ENCODE assay signal across 7 cellular contexts in the genomic region with DNA sequence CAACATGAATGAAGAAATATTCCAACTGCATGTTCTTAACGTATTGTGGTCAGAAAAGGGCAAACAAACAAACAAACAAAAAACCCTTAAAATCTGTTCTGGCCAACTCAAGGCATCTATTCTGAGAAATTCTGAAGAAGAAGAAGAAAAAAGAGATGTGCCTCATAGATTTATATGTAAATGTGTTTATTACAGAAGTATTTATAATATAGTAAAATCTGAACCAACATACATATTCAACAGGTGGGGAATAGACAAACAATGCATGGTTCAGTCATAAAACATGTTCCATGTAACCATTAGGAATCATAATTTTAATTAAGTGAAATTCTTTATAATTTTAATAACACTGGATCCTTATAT. TPM values are rescaled to one million over a fixed set of nuclear protein-coding genes. Genes with fewer than 3 reads are reported as not detected.
DNase-seq lines count a peak whose midpoint lies in the region; ATAC-seq and TF ChIP-seq lines count a peak whose summit lies in the region.

No MANE protein-coding gene starts in this region.

- H3K4me3 ChIP-seq in HEK293 (ENCODE audit: low read depth, low read length): peak overlapping the region; percentile 72
- H3K4me3 ChIP-seq in ascending aorta: peak overlapping the region; percentile 72 to 79
- H3K4me3 ChIP-seq in left lung: peak overlapping the region; percentile 40 to 55
- H3K4me3 ChIP-seq in thymus (ENCODE audit: low read length): peak overlapping the region; percentile 78

- H3K36me3 ChIP-seq in HEK293 (ENCODE audit: control insufficient read depth in 2 of 2, insufficient read depth in 1 of 2, low read length in 2 of 2) (peaks cover 0 to 17% of the 10 kb centered on the region in 2 experiments; a peak in 1 of 3 replicates), ascending aorta (no peaks in the 10 kb centered on the region), left lung (peaks cover 0 to 18% of the 10 kb centered on the region in 2 donors), thymus (ENCODE audit: control insufficient read depth, insufficient read depth) (peaks cover 12% of the 10 kb centered on the region)

- POLR2A ChIA-PET in HEK293 (lab: Yijun Ruan, JAX): no interaction called here

- CTCF ChIA-PET in HEK293 (lab: Yijun Ruan, JAX): no interaction called here

- TF ChIP-seq CTCF in HEK293 (tag by site-specific recombination; IDR thresholded peaks at IDR 0.05): no peak
- no peak for TF ChIP-seq CTCF in ascending aorta (IDR thresholded peaks at IDR 0.05)
- TF ChIP-seq CTCF in left lung (IDR thresholded peaks at IDR 0.05): no peak

- DNase-seq in ascending aorta (ENCODE audit: low spot score in 2 of 2) (no peak), left lung (no peak)
- DNase-seq in activated CD4-positive, alpha-beta T cell treated with anti-CD3 and anti-CD28 coated beads, Interleukin-2, amount 50 U/mL, for 4 hours: no peak

- intact Hi-C loops in ascending aorta (cut with DNase I): loop anchor here (1.0 to 5.0 kb wide), 4 partner anchors 18 to 92 kb away; a partner anchor contains a TSS
- intact Hi-C loops in left lung (cut with DNase I): no loop called here

- H3K27ac ChIP-seq in HEK293 (ENCODE audit: extremely low read depth, low read depth, low read length) (no peak overlapping the region; the same call in 1 of the 2 replicates), ascending aorta (peak overlapping the region; percentile 64 to 83), left lung (peak overlapping the region; percentile 87 to 97), thymus (ENCODE audit: low read depth) (peak overlapping the region; percentile 95)

- H3K9me3 ChIP-seq in HEK293 (ENCODE audit: control insufficient read depth, insufficient read depth, low read depth, low read length) (no peaks in the 10 kb centered on the region), ascending aorta (no peaks in the 10 kb centered on the region), left lung (no peaks in the 10 kb centered on the region), thymus (ENCODE audit: control insufficient read depth) (no peaks in the 10 kb centered on the region)

- H3K27me3 ChIP-seq in ascending aorta (no peaks in the 10 kb centered on the region), left lung (no peaks in the 10 kb centered on the region), thymus (ENCODE audit: control insufficient read depth, insufficient read depth) (no peaks in the 10 kb centered on the region)

- ATAC-seq in left lung (no peak), GM21529 (IDR thresholded peaks at IDR 0.05; ENCODE audit: unreplicated experiment) (no peak), GM18505 (IDR thresholded peaks at IDR 0.05; ENCODE audit: unreplicated experiment) (no peak)

- 0% methylated on average over 1 of the region's 1 CpG for WGBS in thymus

- H3K4me1 ChIP-seq in HEK293 (ENCODE audit: control insufficient read depth, insufficient read depth, low read length) (peaks cover 8% of the 10 kb centered on the region), ascending aorta (peaks cover 0 to 8% of the 10 kb centered on the region in 2 donors), left lung (peaks cover 7 to 35% of the 10 kb centered on the region in 2 donors), thymus (ENCODE audit: control insufficient read depth, insufficient read depth, low read length) (peaks cover 17% of the 10 kb centered on the region)

- no peak for TF ChIP-seq POLR2A in GM18505 (IDR thresholded peaks at IDR 0.05; ENCODE audit: borderline replicate concordance, extremely low read depth, insufficient read depth, insufficient read length)

TF ChIP-seq in HEK293, 187 proteins besides CTCF, POLR2A, EP300 and RAD21 (continues in another document):
- no peak for TF ChIP-seq ZNF791 (tag by site-specific recombination; IDR thresholded peaks at IDR 0.05)
- TF ChIP-seq, protein P1, sequence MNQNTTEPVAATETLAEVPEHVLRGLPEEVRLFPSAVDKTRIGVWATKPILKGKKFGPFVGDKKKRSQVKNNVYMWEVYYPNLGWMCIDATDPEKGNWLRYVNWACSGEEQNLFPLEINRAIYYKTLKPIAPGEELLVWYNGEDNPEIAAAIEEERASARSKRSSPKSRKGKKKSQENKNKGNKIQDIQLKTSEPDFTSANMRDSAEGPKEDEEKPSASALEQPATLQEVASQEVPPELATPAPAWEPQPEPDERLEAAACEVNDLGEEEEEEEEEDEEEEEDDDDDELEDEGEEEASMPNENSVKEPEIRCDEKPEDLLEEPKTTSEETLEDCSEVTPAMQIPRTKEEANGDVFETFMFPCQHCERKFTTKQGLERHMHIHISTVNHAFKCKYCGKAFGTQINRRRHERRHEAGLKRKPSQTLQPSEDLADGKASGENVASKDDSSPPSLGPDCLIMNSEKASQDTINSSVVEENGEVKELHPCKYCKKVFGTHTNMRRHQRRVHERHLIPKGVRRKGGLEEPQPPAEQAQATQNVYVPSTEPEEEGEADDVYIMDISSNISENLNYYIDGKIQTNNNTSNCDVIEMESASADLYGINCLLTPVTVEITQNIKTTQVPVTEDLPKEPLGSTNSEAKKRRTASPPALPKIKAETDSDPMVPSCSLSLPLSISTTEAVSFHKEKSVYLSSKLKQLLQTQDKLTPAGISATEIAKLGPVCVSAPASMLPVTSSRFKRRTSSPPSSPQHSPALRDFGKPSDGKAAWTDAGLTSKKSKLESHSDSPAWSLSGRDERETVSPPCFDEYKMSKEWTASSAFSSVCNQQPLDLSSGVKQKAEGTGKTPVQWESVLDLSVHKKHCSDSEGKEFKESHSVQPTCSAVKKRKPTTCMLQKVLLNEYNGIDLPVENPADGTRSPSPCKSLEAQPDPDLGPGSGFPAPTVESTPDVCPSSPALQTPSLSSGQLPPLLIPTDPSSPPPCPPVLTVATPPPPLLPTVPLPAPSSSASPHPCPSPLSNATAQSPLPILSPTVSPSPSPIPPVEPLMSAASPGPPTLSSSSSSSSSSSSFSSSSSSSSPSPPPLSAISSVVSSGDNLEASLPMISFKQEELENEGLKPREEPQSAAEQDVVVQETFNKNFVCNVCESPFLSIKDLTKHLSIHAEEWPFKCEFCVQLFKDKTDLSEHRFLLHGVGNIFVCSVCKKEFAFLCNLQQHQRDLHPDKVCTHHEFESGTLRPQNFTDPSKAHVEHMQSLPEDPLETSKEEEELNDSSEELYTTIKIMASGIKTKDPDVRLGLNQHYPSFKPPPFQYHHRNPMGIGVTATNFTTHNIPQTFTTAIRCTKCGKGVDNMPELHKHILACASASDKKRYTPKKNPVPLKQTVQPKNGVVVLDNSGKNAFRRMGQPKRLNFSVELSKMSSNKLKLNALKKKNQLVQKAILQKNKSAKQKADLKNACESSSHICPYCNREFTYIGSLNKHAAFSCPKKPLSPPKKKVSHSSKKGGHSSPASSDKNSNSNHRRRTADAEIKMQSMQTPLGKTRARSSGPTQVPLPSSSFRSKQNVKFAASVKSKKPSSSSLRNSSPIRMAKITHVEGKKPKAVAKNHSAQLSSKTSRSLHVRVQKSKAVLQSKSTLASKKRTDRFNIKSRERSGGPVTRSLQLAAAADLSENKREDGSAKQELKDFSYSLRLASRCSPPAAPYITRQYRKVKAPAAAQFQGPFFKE (tag by site-specific recombination; IDR thresholded peaks at IDR 0.05; ENCODE audit: borderline replicate concordance): no peak
- TF ChIP-seq KLF8 (tag by site-specific recombination; IDR thresholded peaks at IDR 0.05): no peak
- TF ChIP-seq, protein P2, sequence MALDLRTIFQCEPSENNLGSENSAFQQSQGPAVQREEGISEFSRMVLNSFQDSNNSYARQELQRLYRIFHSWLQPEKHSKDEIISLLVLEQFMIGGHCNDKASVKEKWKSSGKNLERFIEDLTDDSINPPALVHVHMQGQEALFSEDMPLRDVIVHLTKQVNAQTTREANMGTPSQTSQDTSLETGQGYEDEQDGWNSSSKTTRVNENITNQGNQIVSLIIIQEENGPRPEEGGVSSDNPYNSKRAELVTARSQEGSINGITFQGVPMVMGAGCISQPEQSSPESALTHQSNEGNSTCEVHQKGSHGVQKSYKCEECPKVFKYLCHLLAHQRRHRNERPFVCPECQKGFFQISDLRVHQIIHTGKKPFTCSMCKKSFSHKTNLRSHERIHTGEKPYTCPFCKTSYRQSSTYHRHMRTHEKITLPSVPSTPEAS (tag by site-specific recombination; IDR thresholded peaks at IDR 0.05): no peak
- no peak for TF ChIP-seq ZNF146 (tag by site-specific recombination; IDR thresholded peaks at IDR 0.05)
- no peak for TF ChIP-seq ZNF521 (tag by site-specific recombination; IDR thresholded peaks at IDR 0.05)
- peak; percentile 96 for TF ChIP-seq SCRT2 (tag by site-specific recombination; IDR thresholded peaks at IDR 0.05)
- no peak for TF ChIP-seq ZNF37A (tag by site-specific recombination; IDR thresholded peaks at IDR 0.05)
- no peak for TF ChIP-seq ZNF426 (tag by site-specific recombination; IDR thresholded peaks at IDR 0.05)
- TF ChIP-seq SP3 (tag by site-specific recombination; IDR thresholded peaks at IDR 0.05): no peak
- TF ChIP-seq ZNF571 (tag by site-specific recombination; IDR thresholded peaks at IDR 0.05): no peak
- TF ChIP-seq ZBTB8A (tag by site-specific recombination; IDR thresholded peaks at IDR 0.05): 0 out of 2 replicates have a peak, but pooled peaks have one; percentile 6
- TF ChIP-seq ZNF585B (tag by site-specific recombination; IDR thresholded peaks at IDR 0.05): no peak
- TF ChIP-seq ZNF785 (tag by site-specific recombination; IDR thresholded peaks at IDR 0.05): no peak; the same call in 1 of the 2 replicates
- no peak for TF ChIP-seq KLF7 (tag by site-specific recombination; IDR thresholded peaks at IDR 0.05; ENCODE audit: borderline replicate concordance)
- no peak for TF ChIP-seq HOXA7 (CRISPR knock-in tag; IDR thresholded peaks at IDR 0.05; ENCODE audit: borderline replicate concordance)

RNA-seq across cellular contexts. Expression of a gene that starts 0.6 kb away (rescaled TPM):
- total RNA-seq in ascending aorta: 17.2 TPM
- total RNA-seq in left lung: 10 to 100 TPM; 72.7 to 96.4 TPM
- polyA plus RNA-seq in thymus: 43.1 TPM

RNA-seq across cellular contexts. Expression of a gene that starts 17.3 kb away (rescaled TPM):
- total RNA-seq in ascending aorta: 22.5 TPM
- 10 to 100 TPM; 16.6 to 21.0 TPM for total RNA-seq in left lung
- 18.7 TPM for polyA plus RNA-seq in thymus

RNA-seq across cellular contexts. Expression of a gene that starts 36.5 kb away (rescaled TPM):
- total RNA-seq in ascending aorta: 7.7 TPM
- 10 to 100 TPM; 48.0 to 54.5 TPM for total RNA-seq in left lung
- polyA plus RNA-seq in thymus: 32.7 TPM
